Comparison of ENCODE assay signal across 12 cellular contexts in genomic region chr3:115245437-115245836, GRCh38.
DNase-seq lines count a peak whose midpoint lies in the region; ATAC-seq and TF ChIP-seq lines count a peak whose summit lies in the region.
"Had no signal": no experiment of that assay in that cellular context is flagged by ENCODE, and none has a peak within 500 bp of the region (broad histone marks: within the 10 kb centered on the region; RNA-seq: fewer than 3 reads in every experiment).

No MANE protein-coding gene starts in this region.

- TF ChIP-seq EP300 in SK-N-SH (IDR thresholded peaks at IDR 0.05; ENCODE audit: borderline replicate concordance in 1 of 2, low read depth in 1 of 2, low read length in 1 of 2), result peak in 1 of 2 experiments; percentile 96; a peak in 2 of 4 replicates

- H3K9ac ChIP-seq in SK-N-SH, result no peak overlapping the region; the same call in 1 of the 2 replicates

- DNase-seq in H4 (ENCODE audit: low spot score) (peak; percentile 92), SK-N-SH (no peak), fibroblast of the aortic adventitia (ENCODE audit: low read depth) (peak; percentile 97), smooth muscle cell of the brain vasculature (ENCODE audit: low read depth, low spot score) (peak; percentile 15)
- DNase-seq in stimulated activated CD8-positive, alpha-beta memory T cell treated with anti-CD3 and anti-CD28 coated beads, Interleukin-4, amount 100 ng/mL, for 48 hours, result no peak
- DNase-seq: colonic mucosa; NCI-H1436 treated with DMSO at 0.1 percent for 48 hours; NK-92 treated with Interleukin-12 subunit alpha and Interleukin-12 subunit beta, amount 100 ng/mL, for 24 hours; pancreas; T-helper 9 cell had no signal

- TF ChIP-seq CTCF in SK-N-SH (IDR thresholded peaks at IDR 0.05) (no peak), fibroblast of the aortic adventitia (IDR thresholded peaks at IDR 0.05; ENCODE audit: insufficient read depth, low read length) (no peak)

- H3K79me2 ChIP-seq in SK-N-SH (ENCODE audit: insufficient read depth), result no peaks in the 10 kb centered on the region

- no peaks in the 10 kb centered on the region; the same call in 1 of the 2 replicates for H3K9me3 ChIP-seq in SK-N-SH
- H3K9me3 ChIP-seq: colonic mucosa, pancreas had no signal

- TF ChIP-seq RAD21 in SK-N-SH (IDR thresholded peaks at IDR 0.05; ENCODE audit: low read length), result no peak

- H2AFZ ChIP-seq in SK-N-SH (ENCODE audit: low read depth), result no peak overlapping the region

- 0 out of 2 replicates have a peak overlapping the region, but pooled peaks have one; percentile 20 for H3K4me2 ChIP-seq in SK-N-SH

- no peaks in the 10 kb centered on the region for H3K36me3 ChIP-seq in SK-N-SH (replicated peaks in 1 of 2; ENCODE audit: control insufficient read depth in 1 of 2, insufficient read depth in 2 of 2, low read length in 1 of 2)
- H3K36me3 ChIP-seq: colonic mucosa, pancreas had no signal

- H3K9me2 ChIP-seq in SK-N-SH, result no peaks in the 10 kb centered on the region

- H3K27ac ChIP-seq in SK-N-SH (ENCODE audit: low read depth in 2 of 2, low read length in 1 of 2), result peak overlapping the region in 1 of 2 experiments; percentile 88; a peak in 2 of 4 replicates
- H3K27ac ChIP-seq: colonic mucosa, pancreas had no signal

- H3K4me1 ChIP-seq in SK-N-SH (ENCODE audit: control insufficient read depth in 1 of 2, insufficient read depth in 2 of 2, low read depth in 1 of 2, low read length in 1 of 2), result peaks cover 0 to 28% of the 10 kb centered on the region in 2 experiments; a peak in 2 of 4 replicates
- H3K4me1 ChIP-seq: colonic mucosa, pancreas had no signal

- ATAC-seq in HG02678 (IDR thresholded peaks at IDR 0.05; ENCODE audit: unreplicated experiment), result no peak
- no peak for ATAC-seq in GM18867 (IDR thresholded peaks at IDR 0.05; ENCODE audit: unreplicated experiment)

- H3K4me3 ChIP-seq in SK-N-SH (ENCODE audit: low read depth in 2 of 2, low read length in 1 of 2) (no peak overlapping the region), fibroblast of the aortic adventitia (ENCODE audit: low read depth, low read length) (no peak overlapping the region)
- H3K4me3 ChIP-seq: colonic mucosa, pancreas had no signal

- H3F3A ChIP-seq in SK-N-SH (replicated peaks; ENCODE audit: insufficient read depth), result peaks cover 41% of the 10 kb centered on the region

- 12% methylated on average over 2 of the region's 2 CpGs for WGBS in SK-N-SH (ENCODE audit: low lambda C conversion rate)

- CTCF ChIA-PET in SK-N-SH (lab: Yijun Ruan, JAX), result interaction anchor here (0.6 kb wide), 2 partner anchors 12 to 1718 kb away, joined by 3 read pairs; no protein-coding TSS in a partner anchor

- H4K20me1 ChIP-seq in SK-N-SH (ENCODE audit: insufficient read depth), result no peaks in the 10 kb centered on the region

- POLR2A ChIA-PET in SK-N-SH (lab: Yijun Ruan, JAX), result no interaction called here

- no peaks in the 10 kb centered on the region for H3K27me3 ChIP-seq in SK-N-SH (ENCODE audit: insufficient read depth)
- H3K27me3 ChIP-seq: colonic mucosa, pancreas had no signal

TF ChIP-seq in SK-N-SH, 30 proteins besides CTCF, POLR2A, EP300 and RAD21 (continues in another document):
- TF ChIP-seq JUND (IDR thresholded peaks at IDR 0.05), result peak; percentile 95
- TF ChIP-seq ELF1 (IDR thresholded peaks at IDR 0.05), result no peak
- TF ChIP-seq ZBTB33 (IDR thresholded peaks at IDR 0.05; ENCODE audit: borderline replicate concordance, low read depth), result peak; percentile 25; the same call in 1 of the 2 replicates
- TF ChIP-seq SMC3 (IDR thresholded peaks at IDR 0.05; ENCODE audit: low read depth, low read length), result no peak
- peak; percentile 99 for TF ChIP-seq FOSL2 (IDR thresholded peaks at IDR 0.05; ENCODE audit: borderline replicate concordance, low read depth)
- no peak for TF ChIP-seq RCOR1 (IDR thresholded peaks at IDR 0.05; ENCODE audit: low read length)
- no peak for TF ChIP-seq EZH2phosphoT487 (IDR thresholded peaks at IDR 0.05; ENCODE audit: borderline replicate concordance, low read depth)
- TF ChIP-seq MXI1 (IDR thresholded peaks at IDR 0.05; ENCODE audit: low read depth, low read length), result no peak
- TF ChIP-seq YY1 (IDR thresholded peaks at IDR 0.05; ENCODE audit: low read depth), result peak; percentile 48; the same call in 1 of the 2 replicates
- peak; percentile 92 for TF ChIP-seq TCF12 (IDR thresholded peaks at IDR 0.05)
- TF ChIP-seq RFX5 (IDR thresholded peaks at IDR 0.05; ENCODE audit: low read length), result no peak
- TF ChIP-seq MAX (IDR thresholded peaks at IDR 0.05; ENCODE audit: low read depth), result peak; percentile 73
- 0 out of 2 replicates have a peak, but pooled peaks have one; percentile 51 for TF ChIP-seq FOXM1 (IDR thresholded peaks at IDR 0.05; ENCODE audit: low read depth)
- no peak for TF ChIP-seq USF1 (IDR thresholded peaks at IDR 0.05; ENCODE audit: borderline replicate concordance, low read depth)
- TF ChIP-seq TEAD4 (IDR thresholded peaks at IDR 0.05; ENCODE audit: borderline replicate concordance, insufficient read depth), result peak; percentile 81; the same call in 1 of the 2 replicates
- no peak for TF ChIP-seq NRF1 (IDR thresholded peaks at IDR 0.05; ENCODE audit: low read depth, low read length)
- peak; percentile 64; the same call in 1 of the 2 replicates for TF ChIP-seq RXRA (IDR thresholded peaks at IDR 0.05; ENCODE audit: borderline replicate concordance, low read depth)
- TF ChIP-seq IRF3 (IDR thresholded peaks at IDR 0.05; ENCODE audit: low read depth, low read length), result no peak
- peak; percentile 84 for TF ChIP-seq PBX3 (IDR thresholded peaks at IDR 0.05)
- TF ChIP-seq NFIC (IDR thresholded peaks at IDR 0.05; ENCODE audit: borderline replicate concordance), result peak; percentile 99
- peak; percentile 41; the same call in 1 of the 2 replicates for TF ChIP-seq MEF2A (IDR thresholded peaks at IDR 0.05; ENCODE audit: borderline replicate concordance, low read depth)
- TF ChIP-seq TAF1 (IDR thresholded peaks at IDR 0.05; ENCODE audit: borderline replicate concordance, low read depth, low read length), result peak; percentile 31; the same call in 1 of the 2 replicates
- TF ChIP-seq SIN3A (IDR thresholded peaks at IDR 0.05; ENCODE audit: borderline replicate concordance, low read depth, low read length), result no peak
- no peak for TF ChIP-seq CHD2 (IDR thresholded peaks at IDR 0.05; ENCODE audit: low read length, partially characterized antibody)
- no peak for TF ChIP-seq FOXJ3 (CRISPR knock-in tag; IDR thresholded peaks at IDR 0.05)
- peak; percentile 45; the same call in 1 of the 2 replicates for TF ChIP-seq POLR2AphosphoS5 (IDR thresholded peaks at IDR 0.05; ENCODE audit: low read depth, low read length)

Comparison
In these comparisons a context has a peak if more than half of its experiments do, and no peak if none do; other contexts are left out.
1. DNase-seq: peak in H4 (single experiment), fibroblast of the aortic adventitia (single experiment) and smooth muscle cell of the brain vasculature (single experiment); none in SK-N-SH (single experiment) and stimulated activated CD8-positive, alpha-beta memory T cell treated with anti-CD3 and anti-CD28 coated beads, Interleukin-4, amount 100 ng/mL, for 48 hours (single experiment).